Comparison of ENCODE assay signal across 13 cellular contexts in the genomic region with DNA sequence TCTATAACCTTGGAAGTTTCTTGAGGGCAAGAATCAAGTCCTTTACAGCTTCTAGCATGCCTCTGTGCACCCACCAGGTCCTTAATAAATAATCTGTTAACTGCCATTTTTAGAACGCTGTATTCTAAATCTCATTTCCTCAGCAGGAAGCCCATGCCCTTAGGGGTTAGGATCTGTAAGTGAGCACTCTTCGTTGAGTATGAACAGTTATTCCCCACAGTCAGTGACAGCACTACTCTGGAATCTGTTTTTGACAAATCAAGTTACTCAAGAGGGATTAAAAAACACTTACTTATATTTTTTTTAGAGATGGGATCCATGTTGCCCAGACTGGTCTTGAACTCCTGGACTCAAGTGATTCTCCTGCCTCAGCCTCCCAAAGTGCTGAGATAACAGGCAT. TPM values are rescaled to one million over a fixed set of nuclear protein-coding genes. Genes with fewer than 3 reads are reported as not detected.
DNase-seq lines count a peak whose midpoint lies in the region; ATAC-seq and TF ChIP-seq lines count a peak whose summit lies in the region.
"Had no signal": no experiment of that assay in that cellular context is flagged by ENCODE, and none has a peak within 500 bp of the region (broad histone marks: within the 10 kb centered on the region; RNA-seq: fewer than 3 reads in every experiment).

No MANE protein-coding gene starts in this region.

- ATAC-seq in GM21528 (IDR thresholded peaks at IDR 0.05; ENCODE audit: low FRiP score, unreplicated experiment): no peak
- ATAC-seq: HCT116 had no signal

- TF ChIP-seq CTCF in mammary epithelial cell (conservative IDR thresholded peaks at IDR 0.05 in 1 of 2, IDR thresholded peaks at IDR 0.05 in 1 of 2; ENCODE audit: extremely low read depth in 1 of 2, insufficient read depth in 1 of 2, low read depth in 1 of 2, low read length in 2 of 2) (no peak), fibroblast of mammary gland (conservative IDR thresholded peaks at IDR 0.05; ENCODE audit: control insufficient read depth, insufficient read depth, low read depth, low read length) (no peak), suprapubic skin (IDR thresholded peaks at IDR 0.05) (no peak)

- H3K9me3 ChIP-seq in BLaER1: no peaks in the 10 kb centered on the region
- H3K9me3 ChIP-seq in mammary epithelial cell (replicated peaks; ENCODE audit: insufficient read depth, low read length): no peaks in the 10 kb centered on the region
- no peaks in the 10 kb centered on the region for H3K9me3 ChIP-seq in suprapubic skin

- H3K4me1 ChIP-seq in BLaER1 (peaks cover 7% of the 10 kb centered on the region), mammary epithelial cell (ENCODE audit: insufficient read depth, low read length) (peaks cover 11% of the 10 kb centered on the region), suprapubic skin (peaks cover 10% of the 10 kb centered on the region)

- no peaks in the 10 kb centered on the region for H4K20me1 ChIP-seq in BLaER1
- H4K20me1 ChIP-seq in mammary epithelial cell (ENCODE audit: insufficient read depth, low read length): no peaks in the 10 kb centered on the region

- peak overlapping the region; percentile 20 for H3K4me2 ChIP-seq in BLaER1
- no peak overlapping the region for H3K4me2 ChIP-seq in mammary epithelial cell (ENCODE audit: insufficient read depth, low read depth, low read length)

- BruUV-seq in mammary epithelial cell (replicated peaks; lab: Mats Ljungman, UMichigan): no TSS peak

- dilution Hi-C loops in mammary epithelial cell (cut with HindIII; ENCODE audit: low sequenced_read_pairs): no loop called here

- in situ Hi-C loops in mammary epithelial cell (cut with MboI; ENCODE audit: low sequenced_read_pairs in 2 of 2): no loop called here

- H2AFZ ChIP-seq in mammary epithelial cell (ENCODE audit: low read depth, low read length): no peak overlapping the region
- H2AFZ ChIP-seq: GM23248 had no signal

- H3K36me3 ChIP-seq in BLaER1 (no peaks in the 10 kb centered on the region), mammary epithelial cell (ENCODE audit: insufficient read depth, low read length) (no peaks in the 10 kb centered on the region), suprapubic skin (no peaks in the 10 kb centered on the region)

- H3K79me2 ChIP-seq in mammary epithelial cell (ENCODE audit: insufficient read depth, low read length): no peaks in the 10 kb centered on the region

- H3K27me3 ChIP-seq in BLaER1: no peaks in the 10 kb centered on the region
- no peaks in the 10 kb centered on the region for H3K27me3 ChIP-seq in mammary epithelial cell (ENCODE audit: insufficient read depth, low read length)
- no peaks in the 10 kb centered on the region for H3K27me3 ChIP-seq in suprapubic skin

- CTCF ChIA-PET in mammary epithelial cell (lab: Charles Lee; ENCODE audit: low non-redundant PET): no interaction called here

- H3K27ac ChIP-seq in BLaER1: no peak overlapping the region
- H3K27ac ChIP-seq in mammary epithelial cell (ENCODE audit: insufficient read depth, low read depth, low read length): no peak overlapping the region
- H3K27ac ChIP-seq in suprapubic skin: no peak overlapping the region
- H3K27ac ChIP-seq: C4-2B, GM23248 had no signal

- DNase-seq in ELR (ENCODE audit: low read depth) (peak; percentile 29), mammary epithelial cell (peak; percentile 29), fibroblast of mammary gland (ENCODE audit: low read depth) (peak; percentile 4), NAMALWA (ENCODE audit: low spot score) (no peak), amniotic stem cell (lab: John Stamatoyannopoulos, UW) (no peak), suprapubic skin (ENCODE audit: low spot score in 2 of 2) (no peak)
- DNase-seq: CD4-positive, alpha-beta memory T cell; DMS79; GM23248 had no signal

- H3K4me3 ChIP-seq in BLaER1: no peak overlapping the region
- H3K4me3 ChIP-seq in mammary epithelial cell (replicated peaks in 1 of 3; ENCODE audit: insufficient read depth in 1 of 3, low read depth in 2 of 3, low read length in 3 of 3): no peak overlapping the region
- no peak overlapping the region for H3K4me3 ChIP-seq in fibroblast of mammary gland (ENCODE audit: control insufficient read depth, low read depth, low read length)
- no peak overlapping the region for H3K4me3 ChIP-seq in suprapubic skin
- H3K4me3 ChIP-seq: GM23248 had no signal

- H3K9ac ChIP-seq in BLaER1 (no peak overlapping the region), mammary epithelial cell (ENCODE audit: insufficient read depth, low read length) (no peak overlapping the region)
- H3K9ac ChIP-seq: GM23248 had no signal

- no peak for TF ChIP-seq POLR2A in suprapubic skin (IDR thresholded peaks at IDR 0.05)

- 10% methylated on average over 2 of the region's 2 CpGs for WGBS in mammary epithelial cell (ENCODE audit: low coverage, missing lambda C conversion rate)
- WGBS in suprapubic skin: 48% methylated on average over 2 of the region's 2 CpGs

- intact Hi-C loops in mammary epithelial cell (cut with micrococcal nuclease): no loop called here

- TF ChIP-seq EP300 in suprapubic skin (IDR thresholded peaks at IDR 0.05): no peak

RNA-seq across cellular contexts. Expression of gene PAIP2B, which starts 14.6 kb away (rescaled TPM):
- 1 to 10 TPM; 2.0 to 2.1 TPM for total RNA-seq in mammary epithelial cell
- polyA plus RNA-seq in mammary epithelial cell: 0.61 TPM
- 0.21 TPM for polyA minus RNA-seq in mammary epithelial cell
- total RNA-seq in suprapubic skin: 10 to 100 TPM; 21.0 to 30.3 (median 26.7) TPM

Comparison
In these comparisons a context has a peak if more than half of its experiments do, and no peak if none do; other contexts are left out.
1. DNase-seq: peak in ELR (single experiment), mammary epithelial cell (single experiment) and fibroblast of mammary gland (single experiment); none in NAMALWA (single experiment), amniotic stem cell (single experiment) and suprapubic skin (0 of 2).
2. RNA of gene PAIP2B, which starts 14.6 kb away (total RNA-seq): 21.0 to 30.3 TPM in suprapubic skin; 2.0 to 2.1 TPM in mammary epithelial cell; every median in the first group is over 4 times any median in the second.